Comparison of ENCODE assay signal across 22 cellular contexts in the genomic region with DNA sequence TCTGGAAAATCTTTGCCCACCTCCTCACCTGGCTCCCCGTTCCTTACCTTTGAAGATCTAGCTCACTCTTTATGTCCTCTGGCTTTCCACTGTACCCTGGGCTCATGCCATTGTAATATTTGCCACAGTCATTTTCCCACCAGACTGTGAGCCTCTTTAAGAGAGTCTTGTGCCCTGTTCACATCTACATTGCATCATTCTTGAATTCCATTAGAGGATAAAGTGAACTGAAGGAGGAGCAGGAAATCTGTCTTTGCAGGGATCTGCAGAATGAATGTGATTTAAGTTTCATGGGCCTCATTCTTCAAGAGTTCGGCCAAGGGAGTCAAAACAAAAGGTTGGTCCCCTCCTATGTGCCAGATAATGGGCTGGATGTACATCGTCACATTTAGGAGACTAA.
DNase-seq lines count a peak whose midpoint lies in the region; ATAC-seq and TF ChIP-seq lines count a peak whose summit lies in the region.
"Had no signal": no experiment of that assay in that cellular context is flagged by ENCODE, and none has a peak within 500 bp of the region (broad histone marks: within the 10 kb centered on the region; RNA-seq: fewer than 3 reads in every experiment).

No MANE protein-coding gene starts in this region.

- H3K9me3 ChIP-seq in mesenchymal stem cell (ENCODE audit: control insufficient read depth, low read length), result no peaks in the 10 kb centered on the region
- H3K9me3 ChIP-seq: A549 had no signal

- no peak overlapping the region for H3K23ac ChIP-seq in mesenchymal stem cell (ENCODE audit: low read length in 2 of 2)

- 94% methylated on average over 3 of the region's 3 CpGs for WGBS in mesenchymal stem cell

- H2BK5ac ChIP-seq in mesenchymal stem cell (ENCODE audit: low read depth, low read length, poor library complexity, severe bottlenecking), result no peak overlapping the region

- no peak overlapping the region for H2AFZ ChIP-seq in mesenchymal stem cell (ENCODE audit: low read depth, low read length)
- H2AFZ ChIP-seq: GM23338, PC-9 had no signal

- CTCF ChIA-PET in HEK293T (lab: Yijun Ruan, JAX), result interaction anchor here (0.6 kb wide), 1 partner anchor 1382 kb away, joined by 5 read pairs; no protein-coding TSS in a partner anchor

- POLR2A ChIA-PET in HEK293T (lab: Yijun Ruan, JAX), result no interaction called here

- H2AK5ac ChIP-seq in mesenchymal stem cell (ENCODE audit: low read length, severe bottlenecking), result no peak overlapping the region

- H2BK120ac ChIP-seq in mesenchymal stem cell (ENCODE audit: low read depth, low read length), result no peak overlapping the region

- no peak overlapping the region for H3K14ac ChIP-seq in mesenchymal stem cell (ENCODE audit: low read length in 2 of 2)

- H3K27ac ChIP-seq in mesenchymal stem cell (ENCODE audit: low read length, poor library complexity, severe bottlenecking), result no peak overlapping the region
- H3K27ac ChIP-seq: A549, C4-2B, PC-9, RWPE1 had no signal

- TF ChIP-seq CTCF in AG10803 (conservative IDR thresholded peaks at IDR 0.05; ENCODE audit: low read length) (no peak), fibroblast of pulmonary artery (IDR thresholded peaks at IDR 0.05; ENCODE audit: low read length, missing control alignments) (no peak), omental fat pad (IDR thresholded peaks at IDR 0.05) (no peak)

- no peaks in the 10 kb centered on the region for H3K4me1 ChIP-seq in mesenchymal stem cell (ENCODE audit: control insufficient read depth, insufficient read depth, low read depth, low read length)
- H3K4me1 ChIP-seq: A549 had no signal

- H3K36me3 ChIP-seq in mesenchymal stem cell (ENCODE audit: control insufficient read depth in 1 of 2, insufficient read depth in 2 of 2, low read depth in 1 of 2, low read length in 2 of 2), result no peaks in the 10 kb centered on the region

- no peaks in the 10 kb centered on the region for H3K79me1 ChIP-seq in mesenchymal stem cell (replicated peaks; ENCODE audit: low read length, poor library complexity, severe bottlenecking)

- H4K91ac ChIP-seq in mesenchymal stem cell (ENCODE audit: low read length), result no peak overlapping the region

- H2BK12ac ChIP-seq in mesenchymal stem cell (ENCODE audit: low read length in 2 of 2), result peak overlapping the region in 1 of 2 experiments; percentile 43

- H3K4me3 ChIP-seq in AG10803 (ENCODE audit: low read length), result no peak overlapping the region
- H3K4me3 ChIP-seq in fibroblast of pulmonary artery (replicated peaks; ENCODE audit: low read depth, low read length), result no peak overlapping the region
- H3K4me3 ChIP-seq in mesenchymal stem cell (ENCODE audit: insufficient read depth in 1 of 2, low read depth in 1 of 2, low read length in 2 of 2), result no peak overlapping the region
- H3K4me3 ChIP-seq: A549, GM23338, PC-9 had no signal

- H4K8ac ChIP-seq in mesenchymal stem cell (ENCODE audit: low read length), result no peak overlapping the region

- H3K27me3 ChIP-seq in mesenchymal stem cell (ENCODE audit: control insufficient read depth in 1 of 2, insufficient read depth in 1 of 2, low read length in 2 of 2), result no peaks in the 10 kb centered on the region

- peak; percentile 62 for DNase-seq in AG10803 (ENCODE audit: low read depth)
- peak; percentile 74 for DNase-seq in amniotic epithelial cell (ENCODE audit: low read depth)
- DNase-seq in fibroblast of pulmonary artery (ENCODE audit: low read depth), result peak; percentile 28
- DNase-seq in mesenchymal stem cell, result peak; percentile 17
- DNase-seq in NCI-H524 treated with DMSO at 0.1 percent for 48 hours (lab: John Stamatoyannopoulos, UW), result no peak
- DNase-seq in HEK293T (ENCODE audit: extremely low spot score), result no peak
- no peak for DNase-seq in omental fat pad (ENCODE audit: low spot score)
- DNase-seq: AML-193, DMS79 treated with DMSO at 0.1 percent for 48 hours, HCEC 1CT, NCI-H1105 treated with DMSO at 0.1 percent for 48 hours, NCI-H1694 treated with DMSO at 0.1 percent for 48 hours, NCI-H2107, NCI-H524, PC-9, SIG-M5 had no signal

- H2BK15ac ChIP-seq in mesenchymal stem cell (ENCODE audit: low read depth, poor library complexity, severe bottlenecking), result no peak overlapping the region

- no peak overlapping the region for H3K9ac ChIP-seq in mesenchymal stem cell (ENCODE audit: low read length)

- no peak overlapping the region for H3K4me2 ChIP-seq in mesenchymal stem cell (ENCODE audit: low read length, poor library complexity, severe bottlenecking)
- H3K4me2 ChIP-seq: A549, GM23338, PC-9 had no signal

- no peak for ATAC-seq in HG03095 (IDR thresholded peaks at IDR 0.05; ENCODE audit: unreplicated experiment)
- no peak for ATAC-seq in omental fat pad (ENCODE audit: low FRiP score)
- ATAC-seq: A549, GM23338, SK-N-SH treated with all-trans-retinoic acid at 6 μM for 48 hours had no signal

- no peak overlapping the region for H3K18ac ChIP-seq in mesenchymal stem cell (ENCODE audit: low read depth in 1 of 2, low read length in 2 of 2)

- no peak overlapping the region for H3K4ac ChIP-seq in mesenchymal stem cell (ENCODE audit: low read depth in 1 of 2, low read length in 2 of 2)

TF ChIP-seq in HEK293T, 16 proteins besides CTCF, POLR2A, EP300 and RAD21:
- TF ChIP-seq ELF4 (IDR thresholded peaks at IDR 0.05) (no peak), NFRKB (IDR thresholded peaks at IDR 0.05) (no peak), LEF1 (IDR thresholded peaks at IDR 0.05; ENCODE audit: borderline replicate concordance) (no peak), L3MBTL2 (conservative IDR thresholded peaks at IDR 0.05) (no peak), SP1 (IDR thresholded peaks at IDR 0.05) (no peak), CTBP1 (IDR thresholded peaks at IDR 0.05; ENCODE audit: borderline replicate concordance) (no peak), TARDBP (IDR thresholded peaks at IDR 0.05) (no peak), SUZ12 (IDR thresholded peaks at IDR 0.05) (no peak), FOXA1 (IDR thresholded peaks at IDR 0.05) (no peak), BHLHE40 (IDR thresholded peaks at IDR 0.05; ENCODE audit: borderline replicate concordance) (no peak), ZNF384 (IDR thresholded peaks at IDR 0.05) (no peak)
- TF ChIP-seq, protein P1, sequence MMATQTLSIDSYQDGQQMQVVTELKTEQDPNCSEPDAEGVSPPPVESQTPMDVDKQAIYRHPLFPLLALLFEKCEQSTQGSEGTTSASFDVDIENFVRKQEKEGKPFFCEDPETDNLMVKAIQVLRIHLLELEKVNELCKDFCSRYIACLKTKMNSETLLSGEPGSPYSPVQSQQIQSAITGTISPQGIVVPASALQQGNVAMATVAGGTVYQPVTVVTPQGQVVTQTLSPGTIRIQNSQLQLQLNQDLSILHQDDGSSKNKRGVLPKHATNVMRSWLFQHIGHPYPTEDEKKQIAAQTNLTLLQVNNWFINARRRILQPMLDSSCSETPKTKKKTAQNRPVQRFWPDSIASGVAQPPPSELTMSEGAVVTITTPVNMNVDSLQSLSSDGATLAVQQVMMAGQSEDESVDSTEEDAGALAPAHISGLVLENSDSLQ (IDR thresholded peaks at IDR 0.05), result no peak

Comparison
In these comparisons a context has a peak if more than half of its experiments do, and no peak if none do; other contexts are left out.
1. DNase-seq: peak in AG10803 (single experiment), amniotic epithelial cell (single experiment), fibroblast of pulmonary artery (single experiment) and mesenchymal stem cell (single experiment); none in NCI-H524 treated with DMSO at 0.1 percent for 48 hours (single experiment), HEK293T (single experiment) and omental fat pad (single experiment).